In the genomic region with DNA sequence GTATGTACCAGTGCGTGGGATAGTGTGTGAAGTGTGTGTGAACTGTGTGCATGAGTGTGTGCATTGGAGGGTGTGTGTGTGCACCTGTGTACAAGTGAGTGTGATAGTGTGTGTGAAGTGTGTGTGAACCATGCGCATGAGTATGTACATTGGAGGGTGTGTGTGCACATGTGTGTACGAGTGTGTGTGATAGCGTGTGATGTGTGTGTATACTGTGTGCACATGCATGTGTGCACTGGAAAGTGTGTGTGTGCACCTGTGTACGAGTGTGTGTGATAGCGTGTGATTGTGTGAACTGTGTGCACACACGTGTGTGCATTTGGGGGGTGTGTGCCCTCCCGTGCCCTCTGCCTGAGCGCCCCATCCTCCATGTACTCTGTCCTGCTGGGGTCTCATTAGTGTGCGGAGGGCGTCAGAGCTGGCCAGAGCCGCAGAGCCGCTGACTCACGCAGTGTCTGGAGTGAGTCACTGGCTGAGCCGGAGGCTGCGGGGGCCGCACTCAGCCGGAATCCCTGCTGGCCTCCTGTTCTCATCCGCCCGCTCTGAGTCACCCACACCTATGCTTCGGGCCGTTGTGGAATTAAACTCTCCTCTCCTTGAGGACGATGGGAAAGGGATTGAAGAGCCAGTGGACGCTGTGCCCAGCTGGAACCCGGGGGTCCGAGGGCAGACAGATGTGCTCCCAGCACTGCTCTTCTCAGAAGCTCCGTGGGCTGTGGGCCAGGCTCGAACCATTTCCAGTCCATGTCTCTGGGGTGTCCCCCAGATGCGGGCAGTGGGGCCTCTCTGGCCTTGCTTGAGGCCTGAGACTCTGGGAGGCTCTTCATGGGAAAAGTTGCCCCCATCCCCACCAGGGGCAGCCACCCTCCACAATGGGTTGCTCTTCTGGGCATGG, we compare ENCODE assay signal across 1 cellular context.
TF ChIP-seq lines count a peak whose summit lies in the region.

No MANE protein-coding gene starts in this region.

TF ChIP-seq in K562, 482 proteins besides CTCF, POLR2A, EP300 and RAD21 (continued from another document):
- TF ChIP-seq, protein P1, sequence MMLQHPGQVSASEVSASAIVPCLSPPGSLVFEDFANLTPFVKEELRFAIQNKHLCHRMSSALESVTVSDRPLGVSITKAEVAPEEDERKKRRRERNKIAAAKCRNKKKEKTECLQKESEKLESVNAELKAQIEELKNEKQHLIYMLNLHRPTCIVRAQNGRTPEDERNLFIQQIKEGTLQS (IDR thresholded peaks at IDR 0.05): peak; percentile 98
- TF ChIP-seq, protein P1 (CRISPR knock-in tag; conservative IDR thresholded peaks at IDR 0.05): peak; percentile 89
- TF ChIP-seq CBFB (CRISPR knock-in tag; IDR thresholded peaks at IDR 0.05) (peak; percentile 44; the same call in 1 of the 2 replicates), ZC3H4 (CRISPR knock-in tag; IDR thresholded peaks at IDR 0.05; ENCODE audit: borderline replicate concordance) (no peak), TBP (optimal IDR thresholded peaks at IDR 0.05; ENCODE audit: low read depth, low read length) (peak; percentile 19), RFX1 (IDR thresholded peaks at IDR 0.05) (no peak), ZNF764 (CRISPR knock-in tag; IDR thresholded peaks at IDR 0.05; ENCODE audit: low read depth) (no peak), JUND (IDR thresholded peaks at IDR 0.05; ENCODE audit: borderline replicate concordance, low read depth, low read length) (peak; percentile 99), JUND (tag; IDR thresholded peaks at IDR 0.05; ENCODE audit: borderline replicate concordance, low read depth, low read length) (peak; percentile 98), NCOA4 (IDR thresholded peaks at IDR 0.05; ENCODE audit: partially characterized antibody) (no peak), ZKSCAN3 (CRISPR knock-in tag; IDR thresholded peaks at IDR 0.05) (no peak), NR2C2 (CRISPR knock-in tag; IDR thresholded peaks at IDR 0.05) (peak; percentile 51; the same call in 1 of the 2 replicates), NR2C2 (tag; IDR thresholded peaks at IDR 0.05) (peak; percentile 29; the same call in 1 of the 2 replicates), PHTF2 (CRISPR knock-in tag; IDR thresholded peaks at IDR 0.05) (no peak), EZH2 (IDR thresholded peaks at IDR 0.05; ENCODE audit: borderline replicate concordance, low read depth, low read length) (no peak), SMARCB1 (IDR thresholded peaks at IDR 0.05; ENCODE audit: insufficient read length, low read depth) (no peak)
- TF ChIP-seq, protein P2, sequence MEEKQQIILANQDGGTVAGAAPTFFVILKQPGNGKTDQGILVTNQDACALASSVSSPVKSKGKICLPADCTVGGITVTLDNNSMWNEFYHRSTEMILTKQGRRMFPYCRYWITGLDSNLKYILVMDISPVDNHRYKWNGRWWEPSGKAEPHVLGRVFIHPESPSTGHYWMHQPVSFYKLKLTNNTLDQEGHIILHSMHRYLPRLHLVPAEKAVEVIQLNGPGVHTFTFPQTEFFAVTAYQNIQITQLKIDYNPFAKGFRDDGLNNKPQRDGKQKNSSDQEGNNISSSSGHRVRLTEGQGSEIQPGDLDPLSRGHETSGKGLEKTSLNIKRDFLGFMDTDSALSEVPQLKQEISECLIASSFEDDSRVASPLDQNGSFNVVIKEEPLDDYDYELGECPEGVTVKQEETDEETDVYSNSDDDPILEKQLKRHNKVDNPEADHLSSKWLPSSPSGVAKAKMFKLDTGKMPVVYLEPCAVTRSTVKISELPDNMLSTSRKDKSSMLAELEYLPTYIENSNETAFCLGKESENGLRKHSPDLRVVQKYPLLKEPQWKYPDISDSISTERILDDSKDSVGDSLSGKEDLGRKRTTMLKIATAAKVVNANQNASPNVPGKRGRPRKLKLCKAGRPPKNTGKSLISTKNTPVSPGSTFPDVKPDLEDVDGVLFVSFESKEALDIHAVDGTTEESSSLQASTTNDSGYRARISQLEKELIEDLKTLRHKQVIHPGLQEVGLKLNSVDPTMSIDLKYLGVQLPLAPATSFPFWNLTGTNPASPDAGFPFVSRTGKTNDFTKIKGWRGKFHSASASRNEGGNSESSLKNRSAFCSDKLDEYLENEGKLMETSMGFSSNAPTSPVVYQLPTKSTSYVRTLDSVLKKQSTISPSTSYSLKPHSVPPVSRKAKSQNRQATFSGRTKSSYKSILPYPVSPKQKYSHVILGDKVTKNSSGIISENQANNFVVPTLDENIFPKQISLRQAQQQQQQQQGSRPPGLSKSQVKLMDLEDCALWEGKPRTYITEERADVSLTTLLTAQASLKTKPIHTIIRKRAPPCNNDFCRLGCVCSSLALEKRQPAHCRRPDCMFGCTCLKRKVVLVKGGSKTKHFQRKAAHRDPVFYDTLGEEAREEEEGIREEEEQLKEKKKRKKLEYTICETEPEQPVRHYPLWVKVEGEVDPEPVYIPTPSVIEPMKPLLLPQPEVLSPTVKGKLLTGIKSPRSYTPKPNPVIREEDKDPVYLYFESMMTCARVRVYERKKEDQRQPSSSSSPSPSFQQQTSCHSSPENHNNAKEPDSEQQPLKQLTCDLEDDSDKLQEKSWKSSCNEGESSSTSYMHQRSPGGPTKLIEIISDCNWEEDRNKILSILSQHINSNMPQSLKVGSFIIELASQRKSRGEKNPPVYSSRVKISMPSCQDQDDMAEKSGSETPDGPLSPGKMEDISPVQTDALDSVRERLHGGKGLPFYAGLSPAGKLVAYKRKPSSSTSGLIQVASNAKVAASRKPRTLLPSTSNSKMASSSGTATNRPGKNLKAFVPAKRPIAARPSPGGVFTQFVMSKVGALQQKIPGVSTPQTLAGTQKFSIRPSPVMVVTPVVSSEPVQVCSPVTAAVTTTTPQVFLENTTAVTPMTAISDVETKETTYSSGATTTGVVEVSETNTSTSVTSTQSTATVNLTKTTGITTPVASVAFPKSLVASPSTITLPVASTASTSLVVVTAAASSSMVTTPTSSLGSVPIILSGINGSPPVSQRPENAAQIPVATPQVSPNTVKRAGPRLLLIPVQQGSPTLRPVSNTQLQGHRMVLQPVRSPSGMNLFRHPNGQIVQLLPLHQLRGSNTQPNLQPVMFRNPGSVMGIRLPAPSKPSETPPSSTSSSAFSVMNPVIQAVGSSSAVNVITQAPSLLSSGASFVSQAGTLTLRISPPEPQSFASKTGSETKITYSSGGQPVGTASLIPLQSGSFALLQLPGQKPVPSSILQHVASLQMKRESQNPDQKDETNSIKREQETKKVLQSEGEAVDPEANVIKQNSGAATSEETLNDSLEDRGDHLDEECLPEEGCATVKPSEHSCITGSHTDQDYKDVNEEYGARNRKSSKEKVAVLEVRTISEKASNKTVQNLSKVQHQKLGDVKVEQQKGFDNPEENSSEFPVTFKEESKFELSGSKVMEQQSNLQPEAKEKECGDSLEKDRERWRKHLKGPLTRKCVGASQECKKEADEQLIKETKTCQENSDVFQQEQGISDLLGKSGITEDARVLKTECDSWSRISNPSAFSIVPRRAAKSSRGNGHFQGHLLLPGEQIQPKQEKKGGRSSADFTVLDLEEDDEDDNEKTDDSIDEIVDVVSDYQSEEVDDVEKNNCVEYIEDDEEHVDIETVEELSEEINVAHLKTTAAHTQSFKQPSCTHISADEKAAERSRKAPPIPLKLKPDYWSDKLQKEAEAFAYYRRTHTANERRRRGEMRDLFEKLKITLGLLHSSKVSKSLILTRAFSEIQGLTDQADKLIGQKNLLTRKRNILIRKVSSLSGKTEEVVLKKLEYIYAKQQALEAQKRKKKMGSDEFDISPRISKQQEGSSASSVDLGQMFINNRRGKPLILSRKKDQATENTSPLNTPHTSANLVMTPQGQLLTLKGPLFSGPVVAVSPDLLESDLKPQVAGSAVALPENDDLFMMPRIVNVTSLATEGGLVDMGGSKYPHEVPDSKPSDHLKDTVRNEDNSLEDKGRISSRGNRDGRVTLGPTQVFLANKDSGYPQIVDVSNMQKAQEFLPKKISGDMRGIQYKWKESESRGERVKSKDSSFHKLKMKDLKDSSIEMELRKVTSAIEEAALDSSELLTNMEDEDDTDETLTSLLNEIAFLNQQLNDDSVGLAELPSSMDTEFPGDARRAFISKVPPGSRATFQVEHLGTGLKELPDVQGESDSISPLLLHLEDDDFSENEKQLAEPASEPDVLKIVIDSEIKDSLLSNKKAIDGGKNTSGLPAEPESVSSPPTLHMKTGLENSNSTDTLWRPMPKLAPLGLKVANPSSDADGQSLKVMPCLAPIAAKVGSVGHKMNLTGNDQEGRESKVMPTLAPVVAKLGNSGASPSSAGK (IDR thresholded peaks at IDR 0.05): peak; percentile 84
- TF ChIP-seq, protein P3, sequence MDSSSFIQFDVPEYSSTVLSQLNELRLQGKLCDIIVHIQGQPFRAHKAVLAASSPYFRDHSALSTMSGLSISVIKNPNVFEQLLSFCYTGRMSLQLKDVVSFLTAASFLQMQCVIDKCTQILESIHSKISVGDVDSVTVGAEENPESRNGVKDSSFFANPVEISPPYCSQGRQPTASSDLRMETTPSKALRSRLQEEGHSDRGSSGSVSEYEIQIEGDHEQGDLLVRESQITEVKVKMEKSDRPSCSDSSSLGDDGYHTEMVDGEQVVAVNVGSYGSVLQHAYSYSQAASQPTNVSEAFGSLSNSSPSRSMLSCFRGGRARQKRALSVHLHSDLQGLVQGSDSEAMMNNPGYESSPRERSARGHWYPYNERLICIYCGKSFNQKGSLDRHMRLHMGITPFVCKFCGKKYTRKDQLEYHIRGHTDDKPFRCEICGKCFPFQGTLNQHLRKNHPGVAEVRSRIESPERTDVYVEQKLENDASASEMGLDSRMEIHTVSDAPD (CRISPR knock-in tag; IDR thresholded peaks at IDR 0.05): no peak
- TF ChIP-seq, protein P4, sequence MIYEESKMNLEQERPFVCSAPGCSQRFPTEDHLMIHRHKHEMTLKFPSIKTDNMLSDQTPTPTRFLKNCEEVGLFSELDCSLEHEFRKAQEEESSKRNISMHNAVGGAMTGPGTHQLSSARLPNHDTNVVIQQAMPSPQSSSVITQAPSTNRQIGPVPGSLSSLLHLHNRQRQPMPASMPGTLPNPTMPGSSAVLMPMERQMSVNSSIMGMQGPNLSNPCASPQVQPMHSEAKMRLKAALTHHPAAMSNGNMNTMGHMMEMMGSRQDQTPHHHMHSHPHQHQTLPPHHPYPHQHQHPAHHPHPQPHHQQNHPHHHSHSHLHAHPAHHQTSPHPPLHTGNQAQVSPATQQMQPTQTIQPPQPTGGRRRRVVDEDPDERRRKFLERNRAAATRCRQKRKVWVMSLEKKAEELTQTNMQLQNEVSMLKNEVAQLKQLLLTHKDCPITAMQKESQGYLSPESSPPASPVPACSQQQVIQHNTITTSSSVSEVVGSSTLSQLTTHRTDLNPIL (CRISPR knock-in tag; IDR thresholded peaks at IDR 0.05): no peak
TF ChIP-seq in K562: peak in this region for 91.
